ENCODE assay signal across 10 cellular contexts in genomic region chr3:16382852-16383251, GRCh38.
DNase-seq lines count a peak whose midpoint lies in the region; ATAC-seq, FAIRE-seq and TF ChIP-seq lines count a peak whose summit lies in the region.
"Had no signal": no experiment of that assay in that cellular context is flagged by ENCODE, and none has a peak within 500 bp of the region (broad histone marks: within the 10 kb centered on the region; RNA-seq: fewer than 3 reads in every experiment).

No MANE protein-coding gene starts in this region.

- H3K27ac Mint-ChIP-seq in activated CD8-positive, alpha-beta T cell treated with anti-CD3 and anti-CD28 coated beads, Interleukin-2, amount 10 ng/mL, durations not matched to agents 7 days and 5 days = peak overlapping the region; percentile 3

- H3K9me3 ChIP-seq in uterus = no peaks in the 10 kb centered on the region

- peak; percentile 87 for FAIRE-seq in GM12891 (lab: Jason Lieb, UNC)

- ATAC-seq in GM19397 (IDR thresholded peaks at IDR 0.05; ENCODE audit: unreplicated experiment) = peak; percentile 27
- peak; percentile 42 for ATAC-seq in HG03039 (IDR thresholded peaks at IDR 0.05; ENCODE audit: unreplicated experiment)
- ATAC-seq in activated CD8-positive, alpha-beta T cell treated with anti-CD3 and anti-CD28 coated beads, Interleukin-2, amount 10 ng/mL, durations not matched to agents 7 days and 5 days = peak; percentile 24
- ATAC-seq: left ventricle myocardium superior had no signal

- no peaks in the 10 kb centered on the region for H3K36me3 ChIP-seq in uterus

- intact Hi-C loops in uterus (cut with DNase I; ENCODE audit: low total_unique reads) = no loop called here

- H3K27me3 ChIP-seq in uterus = no peaks in the 10 kb centered on the region

- H3K36me3 Mint-ChIP-seq in activated CD8-positive, alpha-beta T cell treated with anti-CD3 and anti-CD28 coated beads, Interleukin-2, amount 10 ng/mL, durations not matched to agents 7 days and 5 days (ENCODE audit: low read depth) = peaks cover 83% of the 10 kb centered on the region

- CTCF ChIA-PET in activated CD8-positive, alpha-beta T cell treated with anti-CD3 and anti-CD28 coated beads, Interleukin-2, amount 10 ng/mL, durations not matched to agents 7 days and 5 days (lab: Charles Lee) = no interaction called here

- H3K4me3 Mint-ChIP-seq in activated CD8-positive, alpha-beta T cell treated with anti-CD3 and anti-CD28 coated beads, Interleukin-2, amount 10 ng/mL, durations not matched to agents 7 days and 5 days = no peak overlapping the region

- no peak for TF ChIP-seq POLR2A in GM12891 (IDR thresholded peaks at IDR 0.05; ENCODE audit: low read depth, low read length)
- TF ChIP-seq POLR2A in uterus (IDR thresholded peaks at IDR 0.05) = no peak

- POLR2A ChIA-PET in activated CD8-positive, alpha-beta T cell treated with anti-CD3 and anti-CD28 coated beads, Interleukin-2, amount 10 ng/mL, durations not matched to agents 7 days and 5 days (lab: Charles Lee) = interaction anchor here (0.7 kb wide), 1 partner anchor 115 kb away, joined by 3 read pairs; no protein-coding TSS in a partner anchor

- H3K27me3 Mint-ChIP-seq in activated CD8-positive, alpha-beta T cell treated with anti-CD3 and anti-CD28 coated beads, Interleukin-2, amount 10 ng/mL, durations not matched to agents 7 days and 5 days (ENCODE audit: low read depth) = no peaks in the 10 kb centered on the region

- no peak overlapping the region for H3K4me3 ChIP-seq in uterus

- peaks cover 57% of the 10 kb centered on the region for H3K4me1 Mint-ChIP-seq in activated CD8-positive, alpha-beta T cell treated with anti-CD3 and anti-CD28 coated beads, Interleukin-2, amount 10 ng/mL, durations not matched to agents 7 days and 5 days (ENCODE audit: low read depth)

- no peaks in the 10 kb centered on the region for H3K4me1 ChIP-seq in uterus

- H3K9me3 Mint-ChIP-seq in activated CD8-positive, alpha-beta T cell treated with anti-CD3 and anti-CD28 coated beads, Interleukin-2, amount 10 ng/mL, durations not matched to agents 7 days and 5 days (ENCODE audit: insufficient read depth) = peaks cover 17% of the 10 kb centered on the region

- DNase-seq in GM12891 (ENCODE audit: insufficient read length, low spot score) = no peak
- no peak for DNase-seq in activated CD8-positive, alpha-beta T cell treated with anti-CD3 and anti-CD28 coated beads, Interleukin-2, amount 10 ng/mL, durations not matched to agents 7 days and 5 days
- DNase-seq in NCI-H345 (lab: John Stamatoyannopoulos, UW) = no peak
- no peak for DNase-seq in NCI-H1417 (lab: John Stamatoyannopoulos, UW)
- no peak for DNase-seq in uterus
- no peak for DNase-seq in activated CD4-positive, alpha-beta T cell treated with anti-CD3 and anti-CD28 coated beads, Interleukin-2, amount 50 U/mL, for 4 hours
- DNase-seq: left ventricle myocardium superior, NCI-H1048 had no signal

- H3K27ac ChIP-seq in uterus = no peak overlapping the region

- TF ChIP-seq CTCF in uterus (IDR thresholded peaks at IDR 0.05) = no peak

TF ChIP-seq in GM12891, 5 proteins besides CTCF, POLR2A, EP300 and RAD21:
- no peak for TF ChIP-seq PAX5 (IDR thresholded peaks at IDR 0.05; ENCODE audit: insufficient read depth, low read length, severe bottlenecking)
- TF ChIP-seq POLR2AphosphoS5 (IDR thresholded peaks at IDR 0.05; ENCODE audit: low read depth, low read length) = no peak
- no peak for TF ChIP-seq POU2F2 (IDR thresholded peaks at IDR 0.05; ENCODE audit: low read depth, low read length)
- no peak for TF ChIP-seq TAF1 (IDR thresholded peaks at IDR 0.05; ENCODE audit: low read depth, low read length)
- TF ChIP-seq SPI1 (IDR thresholded peaks at IDR 0.05; ENCODE audit: low read depth, low read length) = no peak
